In the genomic region with DNA sequence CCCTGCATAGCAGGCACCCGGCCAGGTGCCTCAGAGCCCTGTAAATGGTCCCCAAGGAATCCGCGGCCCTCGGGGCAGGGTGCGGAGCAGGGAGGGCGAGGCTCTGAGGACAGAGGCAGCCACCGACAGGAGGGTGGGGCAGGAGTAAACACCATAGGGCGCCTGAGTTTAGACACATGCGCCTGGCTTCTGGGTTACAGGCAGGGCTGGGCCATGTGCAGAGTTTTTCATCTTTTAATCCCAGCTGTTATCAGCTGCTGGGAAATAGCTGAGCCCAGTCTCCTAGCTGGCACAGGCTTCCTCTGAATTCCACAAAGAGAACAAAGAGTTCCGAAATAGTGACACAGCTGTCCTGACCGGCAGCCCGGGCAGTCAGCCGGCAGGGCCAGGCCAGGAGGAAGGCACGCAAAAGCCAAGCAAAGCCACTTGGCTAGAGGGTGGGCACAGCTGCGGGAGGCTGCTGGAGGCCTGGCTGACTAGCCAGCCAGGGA, we compare ENCODE assay signal across 8 cellular contexts.
DNase-seq lines count a peak whose midpoint lies in the region; ATAC-seq and TF ChIP-seq lines count a peak whose summit lies in the region.

No MANE protein-coding gene starts in this region.

- no peaks in the 10 kb centered on the region for H3K4me1 ChIP-seq in adrenal gland (replicated peaks in 1 of 2)

- H3K27me3 ChIP-seq in adrenal gland, result no peaks in the 10 kb centered on the region

- no peaks in the 10 kb centered on the region for H3K9me3 ChIP-seq in adrenal gland (replicated peaks in 1 of 3)

- no peak overlapping the region for H3K4me3 ChIP-seq in adrenal gland

- DNase-seq in Daoy (ENCODE audit: low read depth) (peak; percentile 53), adrenal gland (peak in 6 of 7 donors; percentile 18 to 68 (median 47)), left cardiac atrium (peak; percentile 76), putamen (ENCODE audit: low spot score) (peak; percentile 89), HPDE6-E6E7 (ENCODE audit: extremely low spot score) (no peak), cortex of kidney (lab: John Stamatoyannopoulos, UW) (no peak), iPS-NIHi11 (ENCODE audit: low spot score) (no peak)

- H3K27ac ChIP-seq in adrenal gland, result peak overlapping the region in 2 of 5 donors; percentile 56 to 85

- peak; percentile 85 to 87 for ATAC-seq in left cardiac atrium
- ATAC-seq in HG03025 (IDR thresholded peaks at IDR 0.05; ENCODE audit: low FRiP score, unreplicated experiment), result no peak

- intact Hi-C loops in adrenal gland (cut with DNase I) (no loop called here), left cardiac atrium (cut with DNase I) (loop anchor here in 1 of 2 donors (5.0 to 10.0 kb wide), 2 partner anchors 93 to 131 kb away; no protein-coding TSS in a partner anchor)

- WGBS in adrenal gland, 4 donors, result 34 to 90% (median 65%) methylated on average over 8 to 15 of the region's 15 CpGs

- peak in 1 of 2 donors; percentile 48 for TF ChIP-seq POLR2A in adrenal gland (IDR thresholded peaks at IDR 0.05)

- H3K36me3 ChIP-seq in adrenal gland (replicated peaks in 1 of 2), result no peaks in the 10 kb centered on the region

- TF ChIP-seq CTCF in adrenal gland (IDR thresholded peaks at IDR 0.05), result no peak

Comparison
In these comparisons a context has a peak if more than half of its experiments do, and no peak if none do; other contexts are left out.
1. DNase-seq: peak in Daoy (single experiment), adrenal gland (6 of 7), left cardiac atrium (single experiment) and putamen (single experiment); none in HPDE6-E6E7 (single experiment), cortex of kidney (single experiment) and iPS-NIHi11 (single experiment).